ENCODE assay signal across 8 cellular contexts in genomic region chr1:178607718-178608408, GRCh38.
DNase-seq lines count a peak whose midpoint lies in the region; ATAC-seq and TF ChIP-seq lines count a peak whose summit lies in the region.
"Had no signal": no experiment of that assay in that cellular context is flagged by ENCODE, and none has a peak within 500 bp of the region (broad histone marks: within the 10 kb centered on the region; RNA-seq: fewer than 3 reads in every experiment).

No MANE protein-coding gene starts in this region.

- H3K27ac ChIP-seq in RWPE2 (ENCODE audit: poor library complexity, severe bottlenecking) (peak overlapping the region; percentile 69), spleen (peak overlapping the region in 7 of 8 donors; percentile 70 to 89 (median 80))
- H3K27ac ChIP-seq: neutrophil had no signal

- H3K4me1 ChIP-seq in RWPE2 (ENCODE audit: insufficient read depth, poor library complexity, severe bottlenecking) (peaks cover 48% of the 10 kb centered on the region), spleen (peaks cover 6 to 61% (median 30%) of the 10 kb centered on the region in 6 donors)

- TF ChIP-seq CTCF in RWPE2 (IDR thresholded peaks at IDR 0.05; ENCODE audit: poor library complexity, severe bottlenecking) (no peak), spleen (IDR thresholded peaks at IDR 0.05 in 8 of 11, conservative IDR thresholded peaks at IDR 0.05 in 3 of 11) (no peak)

- H3K27me3 ChIP-seq in RWPE2 (ENCODE audit: insufficient read depth, poor library complexity, severe bottlenecking), result no peaks in the 10 kb centered on the region
- no peaks in the 10 kb centered on the region for H3K27me3 ChIP-seq in spleen (replicated peaks in 1 of 7)
- H3K27me3 ChIP-seq: neutrophil had no signal

- peak; percentile 56 for ATAC-seq in GM19351 (IDR thresholded peaks at IDR 0.05; ENCODE audit: unreplicated experiment)
- ATAC-seq in HG03045 (IDR thresholded peaks at IDR 0.05; ENCODE audit: unreplicated experiment), result peak; percentile 44
- no peak for ATAC-seq in RWPE2 (ENCODE audit: low read depth)

- H3K4me3 ChIP-seq in RWPE2 (ENCODE audit: severe bottlenecking) (no peak overlapping the region), spleen (no peak overlapping the region)

- WGBS in spleen, 5 donors, result 47 to 59% (median 55%) methylated on average over 6 of the region's 6 CpGs

- TF ChIP-seq POLR2A in spleen (IDR thresholded peaks at IDR 0.05), result no peak

- DNase-seq in RWPE2 (ENCODE audit: low spot score) (no peak), spleen (no peak), cerebellar cortex (ENCODE audit: low spot score) (no peak), hippocampal formation (lab: John Stamatoyannopoulos, UW) (no peak), HuH-7.5 (ENCODE audit: low spot score) (no peak)

- H3K9me3 ChIP-seq in RWPE2 (ENCODE audit: severe bottlenecking), result no peaks in the 10 kb centered on the region
- H3K9me3 ChIP-seq in spleen, result no peaks in the 10 kb centered on the region
- H3K9me3 ChIP-seq: neutrophil had no signal

- H3K36me3 ChIP-seq in RWPE2 (ENCODE audit: low read depth) (no peaks in the 10 kb centered on the region), spleen (no peaks in the 10 kb centered on the region)
- H3K36me3 ChIP-seq: neutrophil had no signal

- intact Hi-C loops in spleen (cut with DNase I; ENCODE audit: low total_unique reads), result no loop called here
